In the genomic region with DNA sequence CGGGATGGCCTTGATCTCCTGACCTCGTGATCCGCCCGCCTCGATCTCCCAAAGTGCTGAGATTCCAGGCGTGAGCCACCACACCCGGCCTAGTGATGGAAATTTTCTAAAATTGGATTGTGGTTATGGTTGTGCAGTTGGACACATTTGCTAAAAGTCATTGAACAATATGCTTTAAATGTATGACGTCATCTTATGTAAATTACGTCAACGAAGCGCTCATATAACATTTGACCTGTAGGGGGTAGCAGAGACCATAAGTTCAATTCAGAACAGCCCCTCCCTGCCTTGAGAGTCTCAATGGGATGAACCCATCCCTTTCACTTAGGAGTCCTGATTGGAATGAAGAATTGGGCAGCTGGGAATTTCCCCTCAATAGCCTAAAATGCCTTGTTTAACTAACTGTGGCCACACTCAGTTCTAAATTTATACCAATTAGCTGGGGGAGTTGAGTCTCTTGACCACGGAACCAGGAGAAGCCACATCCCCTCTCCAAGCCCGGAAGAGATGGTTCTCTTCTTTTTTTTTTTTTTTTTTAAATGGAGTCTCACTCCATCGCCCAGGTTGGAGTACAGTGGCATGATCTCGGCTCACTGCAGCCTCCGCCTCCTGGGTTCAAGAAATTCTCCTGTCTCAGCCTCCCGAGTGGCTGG, we compare ENCODE assay signal across 1 cellular context.
A peak's percentile ranks its signal among the peaks of the same experiment; 100 is the strongest.
TF ChIP-seq lines count a peak whose summit lies in the region.

No MANE protein-coding gene starts in this region.

TF ChIP-seq in HepG2, 621 proteins besides CTCF, POLR2A, EP300 and RAD21 (continued from another document and continues in another):
- TF ChIP-seq, protein P1, sequence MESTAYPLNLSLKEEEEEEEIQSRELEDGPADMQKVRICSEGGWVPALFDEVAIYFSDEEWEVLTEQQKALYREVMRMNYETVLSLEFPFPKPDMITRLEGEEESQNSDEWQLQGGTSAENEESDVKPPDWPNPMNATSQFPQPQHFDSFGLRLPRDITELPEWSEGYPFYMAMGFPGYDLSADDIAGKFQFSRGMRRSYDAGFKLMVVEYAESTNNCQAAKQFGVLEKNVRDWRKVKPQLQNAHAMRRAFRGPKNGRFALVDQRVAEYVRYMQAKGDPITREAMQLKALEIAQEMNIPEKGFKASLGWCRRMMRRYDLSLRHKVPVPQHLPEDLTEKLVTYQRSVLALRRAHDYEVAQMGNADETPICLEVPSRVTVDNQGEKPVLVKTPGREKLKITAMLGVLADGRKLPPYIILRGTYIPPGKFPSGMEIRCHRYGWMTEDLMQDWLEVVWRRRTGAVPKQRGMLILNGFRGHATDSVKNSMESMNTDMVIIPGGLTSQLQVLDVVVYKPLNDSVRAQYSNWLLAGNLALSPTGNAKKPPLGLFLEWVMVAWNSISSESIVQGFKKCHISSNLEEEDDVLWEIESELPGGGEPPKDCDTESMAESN (CRISPR knock-in tag; conservative IDR thresholded peaks at IDR 0.05) = no peak
- TF ChIP-seq, protein P2, sequence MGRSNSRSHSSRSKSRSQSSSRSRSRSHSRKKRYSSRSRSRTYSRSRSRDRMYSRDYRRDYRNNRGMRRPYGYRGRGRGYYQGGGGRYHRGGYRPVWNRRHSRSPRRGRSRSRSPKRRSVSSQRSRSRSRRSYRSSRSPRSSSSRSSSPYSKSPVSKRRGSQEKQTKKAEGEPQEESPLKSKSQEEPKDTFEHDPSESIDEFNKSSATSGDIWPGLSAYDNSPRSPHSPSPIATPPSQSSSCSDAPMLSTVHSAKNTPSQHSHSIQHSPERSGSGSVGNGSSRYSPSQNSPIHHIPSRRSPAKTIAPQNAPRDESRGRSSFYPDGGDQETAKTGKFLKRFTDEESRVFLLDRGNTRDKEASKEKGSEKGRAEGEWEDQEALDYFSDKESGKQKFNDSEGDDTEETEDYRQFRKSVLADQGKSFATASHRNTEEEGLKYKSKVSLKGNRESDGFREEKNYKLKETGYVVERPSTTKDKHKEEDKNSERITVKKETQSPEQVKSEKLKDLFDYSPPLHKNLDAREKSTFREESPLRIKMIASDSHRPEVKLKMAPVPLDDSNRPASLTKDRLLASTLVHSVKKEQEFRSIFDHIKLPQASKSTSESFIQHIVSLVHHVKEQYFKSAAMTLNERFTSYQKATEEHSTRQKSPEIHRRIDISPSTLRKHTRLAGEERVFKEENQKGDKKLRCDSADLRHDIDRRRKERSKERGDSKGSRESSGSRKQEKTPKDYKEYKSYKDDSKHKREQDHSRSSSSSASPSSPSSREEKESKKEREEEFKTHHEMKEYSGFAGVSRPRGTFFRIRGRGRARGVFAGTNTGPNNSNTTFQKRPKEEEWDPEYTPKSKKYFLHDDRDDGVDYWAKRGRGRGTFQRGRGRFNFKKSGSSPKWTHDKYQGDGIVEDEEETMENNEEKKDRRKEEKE (IDR thresholded peaks at IDR 0.05) = no peak
- TF ChIP-seq GATAD2A (CRISPR knock-in tag; IDR thresholded peaks at IDR 0.05) = peak; percentile 38; the same call in 1 of the 2 replicates
- TF ChIP-seq, protein P3, sequence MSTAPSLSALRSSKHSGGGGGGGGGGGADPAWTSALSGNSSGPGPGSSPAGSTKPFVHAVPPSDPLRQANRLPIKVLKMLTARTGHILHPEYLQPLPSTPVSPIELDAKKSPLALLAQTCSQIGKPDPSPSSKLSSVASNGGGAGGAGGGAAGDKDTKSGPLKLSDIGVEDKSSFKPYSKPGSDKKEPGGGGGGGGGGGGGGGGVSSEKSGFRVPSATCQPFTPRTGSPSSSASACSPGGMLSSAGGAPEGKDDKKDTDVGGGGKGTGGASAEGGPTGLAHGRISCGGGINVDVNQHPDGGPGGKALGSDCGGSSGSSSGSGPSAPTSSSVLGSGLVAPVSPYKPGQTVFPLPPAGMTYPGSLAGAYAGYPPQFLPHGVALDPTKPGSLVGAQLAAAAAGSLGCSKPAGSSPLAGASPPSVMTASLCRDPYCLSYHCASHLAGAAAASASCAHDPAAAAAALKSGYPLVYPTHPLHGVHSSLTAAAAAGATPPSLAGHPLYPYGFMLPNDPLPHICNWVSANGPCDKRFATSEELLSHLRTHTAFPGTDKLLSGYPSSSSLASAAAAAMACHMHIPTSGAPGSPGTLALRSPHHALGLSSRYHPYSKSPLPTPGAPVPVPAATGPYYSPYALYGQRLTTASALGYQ (CRISPR knock-in tag; IDR thresholded peaks at IDR 0.05) = no peak
- no peak for TF ChIP-seq SRSF4 (IDR thresholded peaks at IDR 0.05; ENCODE audit: low read depth, low read length, poor library complexity, severe bottlenecking)
- no peak for TF ChIP-seq ZNF672 (CRISPR knock-in tag; IDR thresholded peaks at IDR 0.05)
- TF ChIP-seq HMG20A (CRISPR knock-in tag; IDR thresholded peaks at IDR 0.05; ENCODE audit: borderline replicate concordance) = no peak
- TF ChIP-seq ZSCAN21 (CRISPR knock-in tag; IDR thresholded peaks at IDR 0.05; ENCODE audit: borderline replicate concordance) = no peak
- TF ChIP-seq HNRNPK (IDR thresholded peaks at IDR 0.05; ENCODE audit: low read depth, low read length, poor library complexity, severe bottlenecking) = no peak
- TF ChIP-seq ZNF773 (CRISPR knock-in tag; IDR thresholded peaks at IDR 0.05; ENCODE audit: borderline replicate concordance) = no peak
- TF ChIP-seq U2AF1 (optimal IDR thresholded peaks at IDR 0.05; ENCODE audit: low read depth, low read length) = no peak
- TF ChIP-seq GZF1 (CRISPR knock-in tag; IDR thresholded peaks at IDR 0.05) = no peak
- no peak for TF ChIP-seq PRDM15 (CRISPR knock-in tag; IDR thresholded peaks at IDR 0.05)
- peak; percentile 29; the same call in 1 of the 2 replicates for TF ChIP-seq FOXA3 (CRISPR knock-in tag; IDR thresholded peaks at IDR 0.05)
- TF ChIP-seq, protein P4, sequence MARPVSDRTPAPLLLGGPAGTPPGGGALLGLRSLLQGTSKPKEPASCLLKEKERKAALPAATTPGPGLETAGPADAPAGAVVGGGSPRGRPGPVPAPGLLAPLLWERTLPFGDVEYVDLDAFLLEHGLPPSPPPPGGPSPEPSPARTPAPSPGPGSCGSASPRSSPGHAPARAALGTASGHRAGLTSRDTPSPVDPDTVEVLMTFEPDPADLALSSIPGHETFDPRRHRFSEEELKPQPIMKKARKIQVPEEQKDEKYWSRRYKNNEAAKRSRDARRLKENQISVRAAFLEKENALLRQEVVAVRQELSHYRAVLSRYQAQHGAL (CRISPR knock-in tag; IDR thresholded peaks at IDR 0.05; ENCODE audit: not compliant biosample characterization) = no peak
- peak; percentile 91 for TF ChIP-seq ATF1 (CRISPR knock-in tag; IDR thresholded peaks at IDR 0.05)
- TF ChIP-seq ZNF230 (CRISPR knock-in tag; IDR thresholded peaks at IDR 0.05) = no peak
- no peak for TF ChIP-seq RXRB (CRISPR knock-in tag; IDR thresholded peaks at IDR 0.05; ENCODE audit: borderline replicate concordance)
- TF ChIP-seq, protein P5, sequence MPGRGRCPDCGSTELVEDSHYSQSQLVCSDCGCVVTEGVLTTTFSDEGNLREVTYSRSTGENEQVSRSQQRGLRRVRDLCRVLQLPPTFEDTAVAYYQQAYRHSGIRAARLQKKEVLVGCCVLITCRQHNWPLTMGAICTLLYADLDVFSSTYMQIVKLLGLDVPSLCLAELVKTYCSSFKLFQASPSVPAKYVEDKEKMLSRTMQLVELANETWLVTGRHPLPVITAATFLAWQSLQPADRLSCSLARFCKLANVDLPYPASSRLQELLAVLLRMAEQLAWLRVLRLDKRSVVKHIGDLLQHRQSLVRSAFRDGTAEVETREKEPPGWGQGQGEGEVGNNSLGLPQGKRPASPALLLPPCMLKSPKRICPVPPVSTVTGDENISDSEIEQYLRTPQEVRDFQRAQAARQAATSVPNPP (CRISPR knock-in tag; IDR thresholded peaks at IDR 0.05) = no peak
- no peak for TF ChIP-seq ZMAT5 (CRISPR knock-in tag; IDR thresholded peaks at IDR 0.05; ENCODE audit: borderline replicate concordance, low read depth)
- no peak for TF ChIP-seq PCBP1 (IDR thresholded peaks at IDR 0.05; ENCODE audit: borderline replicate concordance, low read depth, low read length)
- no peak for TF ChIP-seq NFYC (CRISPR knock-in tag; IDR thresholded peaks at IDR 0.05)
- TF ChIP-seq, protein P6, sequence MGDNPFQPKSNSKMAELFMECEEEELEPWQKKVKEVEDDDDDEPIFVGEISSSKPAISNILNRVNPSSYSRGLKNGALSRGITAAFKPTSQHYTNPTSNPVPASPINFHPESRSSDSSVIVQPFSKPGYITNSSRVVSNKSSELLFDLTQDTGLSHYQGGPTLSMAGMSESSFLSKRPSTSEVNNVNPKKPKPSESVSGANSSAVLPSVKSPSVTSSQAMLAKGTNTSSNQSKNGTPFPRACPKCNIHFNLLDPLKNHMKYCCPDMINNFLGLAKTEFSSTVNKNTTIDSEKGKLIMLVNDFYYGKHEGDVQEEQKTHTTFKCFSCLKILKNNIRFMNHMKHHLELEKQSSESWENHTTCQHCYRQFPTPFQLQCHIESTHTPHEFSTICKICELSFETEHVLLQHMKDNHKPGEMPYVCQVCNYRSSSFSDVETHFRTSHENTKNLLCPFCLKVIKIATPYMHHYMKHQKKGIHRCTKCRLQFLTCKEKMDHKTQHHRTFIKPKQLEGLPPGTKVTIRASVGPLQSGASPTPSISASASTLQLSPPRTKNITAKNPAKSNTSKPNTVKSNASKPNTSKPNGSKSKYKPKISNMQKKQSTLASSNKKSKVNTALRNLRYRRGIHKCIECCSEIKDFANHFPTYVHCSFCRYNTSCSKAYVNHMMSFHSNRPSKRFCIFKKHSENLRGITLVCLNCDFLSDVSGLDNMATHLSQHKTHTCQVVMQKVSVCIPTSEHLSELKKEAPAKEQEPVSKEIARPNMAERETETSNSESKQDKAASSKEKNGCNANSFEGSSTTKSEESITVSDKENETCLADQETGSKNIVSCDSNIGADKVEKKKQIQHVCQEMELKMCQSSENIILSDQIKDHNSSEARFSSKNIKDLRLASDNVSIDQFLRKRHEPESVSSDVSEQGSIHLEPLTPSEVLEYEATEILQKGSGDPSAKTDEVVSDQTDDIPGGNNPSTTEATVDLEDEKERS (CRISPR knock-in tag; IDR thresholded peaks at IDR 0.05) = no peak
- no peak for TF ChIP-seq ZSCAN29 (CRISPR knock-in tag; conservative IDR thresholded peaks at IDR 0.05)
- no peak for TF ChIP-seq ZNF629 (CRISPR knock-in tag; conservative IDR thresholded peaks at IDR 0.05)
- no peak for TF ChIP-seq KAT2B (IDR thresholded peaks at IDR 0.05; ENCODE audit: borderline replicate concordance, low read depth, low read length)
- TF ChIP-seq PHF5A (CRISPR knock-in tag; IDR thresholded peaks at IDR 0.05; ENCODE audit: low read depth, unreplicated experiment) = no peak
- no peak for TF ChIP-seq ZNF329 (CRISPR knock-in tag; IDR thresholded peaks at IDR 0.05; ENCODE audit: low read depth)
- TF ChIP-seq, protein P7, sequence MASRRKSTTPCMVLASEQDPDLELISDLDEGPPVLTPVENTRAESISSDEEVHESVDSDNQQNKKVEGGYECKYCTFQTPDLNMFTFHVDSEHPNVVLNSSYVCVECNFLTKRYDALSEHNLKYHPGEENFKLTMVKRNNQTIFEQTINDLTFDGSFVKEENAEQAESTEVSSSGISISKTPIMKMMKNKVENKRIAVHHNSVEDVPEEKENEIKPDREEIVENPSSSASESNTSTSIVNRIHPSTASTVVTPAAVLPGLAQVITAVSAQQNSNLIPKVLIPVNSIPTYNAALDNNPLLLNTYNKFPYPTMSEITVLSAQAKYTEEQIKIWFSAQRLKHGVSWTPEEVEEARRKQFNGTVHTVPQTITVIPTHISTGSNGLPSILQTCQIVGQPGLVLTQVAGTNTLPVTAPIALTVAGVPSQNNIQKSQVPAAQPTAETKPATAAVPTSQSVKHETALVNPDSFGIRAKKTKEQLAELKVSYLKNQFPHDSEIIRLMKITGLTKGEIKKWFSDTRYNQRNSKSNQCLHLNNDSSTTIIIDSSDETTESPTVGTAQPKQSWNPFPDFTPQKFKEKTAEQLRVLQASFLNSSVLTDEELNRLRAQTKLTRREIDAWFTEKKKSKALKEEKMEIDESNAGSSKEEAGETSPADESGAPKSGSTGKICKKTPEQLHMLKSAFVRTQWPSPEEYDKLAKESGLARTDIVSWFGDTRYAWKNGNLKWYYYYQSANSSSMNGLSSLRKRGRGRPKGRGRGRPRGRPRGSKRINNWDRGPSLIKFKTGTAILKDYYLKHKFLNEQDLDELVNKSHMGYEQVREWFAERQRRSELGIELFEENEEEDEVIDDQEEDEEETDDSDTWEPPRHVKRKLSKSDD (CRISPR knock-in tag; IDR thresholded peaks at IDR 0.05; ENCODE audit: low read depth) = peak; percentile 81
